1 cellular context compared by ENCODE assay signal in genomic region chr22:24550028-24550901, GRCh38.
A peak's percentile ranks its signal among the peaks of the same experiment; 100 is the strongest.
TF ChIP-seq lines count a peak whose summit lies in the region.

No MANE protein-coding gene starts in this region.

TF ChIP-seq in A549, 52 proteins besides CTCF, POLR2A, EP300 and RAD21:
- no peak for TF ChIP-seq ZFP36 (IDR thresholded peaks at IDR 0.05; ENCODE audit: borderline replicate concordance, partially characterized antibody)
- no peak for TF ChIP-seq MYC (IDR thresholded peaks at IDR 0.05; ENCODE audit: borderline replicate concordance, low read length)
- TF ChIP-seq ATOH8 (CRISPR knock-in tag; IDR thresholded peaks at IDR 0.05; ENCODE audit: low read depth) = no peak
- TF ChIP-seq ZNF302 (CRISPR knock-in tag; IDR thresholded peaks at IDR 0.05) = no peak
- no peak for TF ChIP-seq FOSL2 (IDR thresholded peaks at IDR 0.05)
- TF ChIP-seq FOSL2 (CRISPR knock-in tag; IDR thresholded peaks at IDR 0.05) = peak; percentile 9; the same call in 1 of the 2 replicates
- TF ChIP-seq RNF2 (IDR thresholded peaks at IDR 0.05; ENCODE audit: borderline replicate concordance, low read depth) = no peak
- no peak for TF ChIP-seq KDM1A (IDR thresholded peaks at IDR 0.05; ENCODE audit: low read depth)
- TF ChIP-seq TFCP2L1 (CRISPR knock-in tag; IDR thresholded peaks at IDR 0.05) = no peak
- TF ChIP-seq MAFK (IDR thresholded peaks at IDR 0.05; ENCODE audit: partially characterized antibody) = peak; percentile 57
